In the genomic region with DNA sequence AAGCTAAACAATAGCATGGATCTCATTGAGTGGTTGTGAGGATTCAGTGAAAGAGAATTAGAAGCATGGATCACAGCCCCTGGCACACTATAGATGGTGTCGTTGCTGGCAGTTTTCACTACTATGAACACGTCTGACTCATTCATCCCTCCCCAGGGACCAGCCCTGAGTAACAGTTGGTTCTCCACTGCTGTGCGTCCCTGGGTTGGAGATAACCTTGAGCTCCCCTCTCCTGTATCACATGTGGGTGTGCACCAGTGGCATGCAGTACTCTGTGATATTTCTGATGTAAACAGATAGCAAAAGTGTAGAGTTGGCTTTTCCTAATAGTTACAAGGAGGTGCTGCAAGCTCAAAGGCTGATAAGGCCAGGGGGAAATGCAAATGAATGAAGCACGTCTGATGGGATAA, we compare ENCODE assay signal across 8 cellular contexts. TPM values are rescaled to one million over a fixed set of nuclear protein-coding genes. Genes with fewer than 3 reads are reported as not detected.
A peak's percentile ranks its signal among the peaks of the same experiment; 100 is the strongest.
DNase-seq lines count a peak whose midpoint lies in the region; ATAC-seq and TF ChIP-seq lines count a peak whose summit lies in the region.

No MANE protein-coding gene starts in this region.

- no peak for TF ChIP-seq POLR2A in uterus (IDR thresholded peaks at IDR 0.05)

- H3K27ac ChIP-seq in endodermal cell (ENCODE audit: low read depth, low read length) (peak overlapping the region; percentile 2), uterus (peak overlapping the region; percentile 78 to 87)

- DNase-seq in AG09309 (ENCODE audit: low read depth) (peak; percentile 16), HS-5 (ENCODE audit: low read depth) (peak; percentile 37), endodermal cell (no peak), uterus (peak; percentile 63 to 80), retina (no peak), endothelial cell (ENCODE audit: low spot score) (no peak)
- no peak for DNase-seq in NK-92 treated with Interleukin-12 subunit alpha and Interleukin-12 subunit beta, amount 100 ng/mL, for 24 hours (lab: John Stamatoyannopoulos, UW)

- H3K9me3 Mint-ChIP-seq in endodermal cell (no peaks in the 10 kb centered on the region), endothelial cell (ENCODE audit: unreplicated experiment) (no peaks in the 10 kb centered on the region)

- TF ChIP-seq CTCF in AG09309 (IDR thresholded peaks at IDR 0.05; ENCODE audit: control insufficient read depth, insufficient read depth, low read depth, low read length, missing control alignments): no peak
- TF ChIP-seq CTCF in endodermal cell (conservative IDR thresholded peaks at IDR 0.05): no peak
- TF ChIP-seq CTCF in uterus (IDR thresholded peaks at IDR 0.05): no peak
- no peak for TF ChIP-seq CTCF in endothelial cell (IDR thresholded peaks at IDR 0.05; ENCODE audit: unreplicated experiment)

- no peaks in the 10 kb centered on the region for H3K9me3 ChIP-seq in endodermal cell (ENCODE audit: control insufficient read depth, low read length)
- H3K9me3 ChIP-seq in uterus: no peaks in the 10 kb centered on the region

- H3K27me3 ChIP-seq in endodermal cell (ENCODE audit: control insufficient read depth, insufficient read depth, low read length, poor library complexity, severe bottlenecking): no peaks in the 10 kb centered on the region
- H3K27me3 ChIP-seq in uterus: no peaks in the 10 kb centered on the region

- no peak overlapping the region for H3K4me3 Mint-ChIP-seq in endodermal cell
- no peak overlapping the region for H3K4me3 Mint-ChIP-seq in endothelial cell (ENCODE audit: unreplicated experiment)

- 81 to 82% methylated on average over 4 of the region's 4 CpGs for WGBS in endodermal cell (ENCODE audit: insufficient coverage in 1 of 2, insufficient read length in 1 of 2), 2 experiments

- H3K9ac ChIP-seq in endodermal cell (ENCODE audit: extremely low read depth, low read length, poor library complexity, severe bottlenecking): no peak overlapping the region

- H3K27me3 Mint-ChIP-seq in endodermal cell (ENCODE audit: insufficient read depth) (peaks cover under 1% of the 10 kb centered on the region), endothelial cell (ENCODE audit: unreplicated experiment) (peaks cover 1% of the 10 kb centered on the region)

- no peak overlapping the region for H3K4me3 ChIP-seq in AG09309 (ENCODE audit: control insufficient read depth, low read depth, low read length)
- no peak overlapping the region for H3K4me3 ChIP-seq in endodermal cell (ENCODE audit: low read length)
- H3K4me3 ChIP-seq in uterus: no peak overlapping the region

- H3K4me1 Mint-ChIP-seq in endodermal cell: peaks cover 15% of the 10 kb centered on the region
- peaks cover 9% of the 10 kb centered on the region for H3K4me1 Mint-ChIP-seq in endothelial cell (ENCODE audit: unreplicated experiment)

- H3K36me3 Mint-ChIP-seq in endodermal cell (ENCODE audit: low read depth) (no peaks in the 10 kb centered on the region), endothelial cell (ENCODE audit: low read depth, unreplicated experiment) (no peaks in the 10 kb centered on the region)

- H3K4me1 ChIP-seq in endodermal cell (ENCODE audit: control insufficient read depth, insufficient read depth, low read length) (peaks cover 3% of the 10 kb centered on the region), uterus (peaks cover 0 to 15% of the 10 kb centered on the region in 2 donors)

- H3K36me3 ChIP-seq in endodermal cell (ENCODE audit: control insufficient read depth, insufficient read depth, low read length) (no peaks in the 10 kb centered on the region), uterus (no peaks in the 10 kb centered on the region)

- H3K27ac Mint-ChIP-seq in endodermal cell (no peak overlapping the region), endothelial cell (ENCODE audit: unreplicated experiment) (no peak overlapping the region)

- intact Hi-C loops in uterus (cut with DNase I; ENCODE audit: low total_unique reads): no loop called here

- peak; percentile 42 for ATAC-seq in GM19351 (IDR thresholded peaks at IDR 0.05; ENCODE audit: unreplicated experiment)

RNA-seq across cellular contexts. Expression of gene LCP2, which starts 8.8 kb away (rescaled TPM):
- total RNA-seq in endodermal cell (under 1 TPM in 1 of 2 donors, not detected in 1; 0.11 TPM), uterus (10 to 100 TPM in 3 of 4 donors, 1 to 10 TPM in 1; 1.3 to 19.1 (median 11.2) TPM), endothelial cell (ENCODE audit: unreplicated experiment) (13.8 TPM)
- polyA plus RNA-seq in endodermal cell (2013, experiment 1 of 2): not detected
- polyA plus RNA-seq in endodermal cell (2013, experiment 2 of 2): not detected

Comparison
In these comparisons a context has a peak if more than half of its experiments do, and no peak if none do; other contexts are left out.
1. DNase-seq: peak in AG09309 (single experiment), HS-5 (single experiment) and uterus (2 of 2); none in endodermal cell (single experiment), retina (single experiment), NK-92 treated with Interleukin-12 subunit alpha and Interleukin-12 subunit beta, amount 100 ng/mL, for 24 hours (single experiment) and endothelial cell (single experiment).